In the genomic region with DNA sequence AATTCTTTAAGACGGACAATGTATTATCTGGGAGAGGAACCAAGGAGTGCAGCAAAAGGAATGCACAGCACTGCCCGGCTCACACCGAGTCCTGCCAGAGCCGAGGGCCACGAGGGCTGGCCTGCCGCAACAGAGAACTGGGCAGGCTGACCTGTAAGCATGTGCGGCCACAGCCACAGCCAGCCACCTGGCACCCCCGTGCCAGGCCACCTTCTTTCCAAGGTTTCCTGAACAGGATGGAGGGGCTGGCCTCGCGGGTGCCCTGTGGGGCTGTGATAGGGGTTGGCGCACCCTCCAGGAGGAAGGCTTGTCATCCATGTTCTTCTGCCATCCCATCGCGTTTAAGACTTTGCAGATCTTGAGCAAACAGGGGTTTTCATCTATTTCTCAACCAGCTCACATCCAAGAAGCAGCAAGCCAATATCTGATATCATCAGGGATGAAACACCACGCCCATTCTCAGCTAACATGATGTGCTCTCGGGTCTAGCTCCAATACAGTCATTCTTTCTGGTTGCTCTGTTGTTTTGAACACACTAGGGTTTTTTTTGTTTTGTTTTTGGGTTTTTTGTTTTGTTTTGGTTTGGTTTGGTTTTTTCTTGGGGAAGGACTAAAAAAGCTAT, we compare ENCODE assay signal across 1 cellular context.
TF ChIP-seq lines count a peak whose summit lies in the region.

No MANE protein-coding gene starts in this region.

TF ChIP-seq in GM23338, 12 proteins besides CTCF, POLR2A, EP300 and RAD21 (continued from another document):
- TF ChIP-seq ZNF462 (CRISPR knock-in tag; IDR thresholded peaks at IDR 0.05) (no peak), CREB1 (CRISPR knock-in tag; IDR thresholded peaks at IDR 0.05; ENCODE audit: low read depth) (no peak), JUNB (IDR thresholded peaks at IDR 0.05; ENCODE audit: unreplicated experiment) (no peak), ZNF331 (CRISPR knock-in tag; IDR thresholded peaks at IDR 0.05; ENCODE audit: low read depth) (no peak), NANOG (IDR thresholded peaks at IDR 0.05; ENCODE audit: borderline replicate concordance) (no peak), STAT1 (IDR thresholded peaks at IDR 0.05; ENCODE audit: unreplicated experiment) (no peak), EZH2phosphoT487 (IDR thresholded peaks at IDR 0.05; ENCODE audit: unreplicated experiment) (no peak), ZNF114 (CRISPR knock-in tag; IDR thresholded peaks at IDR 0.05) (no peak), EZH2 (IDR thresholded peaks at IDR 0.05; ENCODE audit: low read depth, unreplicated experiment) (no peak), POLR2AphosphoS5 (IDR thresholded peaks at IDR 0.05; ENCODE audit: low read depth) (no peak)
- TF ChIP-seq, protein P1, sequence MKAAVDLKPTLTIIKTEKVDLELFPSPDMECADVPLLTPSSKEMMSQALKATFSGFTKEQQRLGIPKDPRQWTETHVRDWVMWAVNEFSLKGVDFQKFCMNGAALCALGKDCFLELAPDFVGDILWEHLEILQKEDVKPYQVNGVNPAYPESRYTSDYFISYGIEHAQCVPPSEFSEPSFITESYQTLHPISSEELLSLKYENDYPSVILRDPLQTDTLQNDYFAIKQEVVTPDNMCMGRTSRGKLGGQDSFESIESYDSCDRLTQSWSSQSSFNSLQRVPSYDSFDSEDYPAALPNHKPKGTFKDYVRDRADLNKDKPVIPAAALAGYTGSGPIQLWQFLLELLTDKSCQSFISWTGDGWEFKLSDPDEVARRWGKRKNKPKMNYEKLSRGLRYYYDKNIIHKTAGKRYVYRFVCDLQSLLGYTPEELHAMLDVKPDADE (IDR thresholded peaks at IDR 0.05) = no peak
TF ChIP-seq in GM23338: peak in this region for 0.
